ENCODE assay signal across 8 cellular contexts in genomic region chr1:231161711-231162299, GRCh38. TPM values are rescaled to one million over a fixed set of nuclear protein-coding genes. Genes with fewer than 3 reads are reported as not detected.
DNase-seq lines count a peak whose midpoint lies in the region; ATAC-seq and TF ChIP-seq lines count a peak whose summit lies in the region.

TSS of gene TRIM67 (plus strand) at chr1:231162058. CDS start at chr1:231162970, 912 bp downstream.

- peak; percentile 47 for DNase-seq in NCI-H2196 treated with DMSO at 0.1 percent for 48 hours (lab: John Stamatoyannopoulos, UW; ENCODE audit: unreplicated experiment)
- no peak for DNase-seq in coronary artery (ENCODE audit: low spot score)
- peak; percentile 42 for DNase-seq in myocyte (ENCODE audit: low read depth)
- no peak for DNase-seq in islet precursor cell

- H3K27ac ChIP-seq in coronary artery, result no peak within 1 kb of the TSS

- ATAC-seq in HG02571 (IDR thresholded peaks at IDR 0.05; ENCODE audit: unreplicated experiment) (no peak), GM21786 (IDR thresholded peaks at IDR 0.05; ENCODE audit: unreplicated experiment) (no peak), GM21360 (IDR thresholded peaks at IDR 0.05; ENCODE audit: unreplicated experiment) (no peak)

- peak within 1 kb of the TSS; percentile 14; the same call in 1 of the 2 replicates for H3K4me3 ChIP-seq in GM08714 (ENCODE audit: low read length)
- H3K4me3 ChIP-seq in coronary artery, result peak within 1 kb of the TSS; percentile 68

- TF ChIP-seq CTCF in coronary artery (IDR thresholded peaks at IDR 0.05), result no peak

RNA-seq across cellular contexts. Expression of gene TRIM67, which starts in this region (rescaled TPM):
- not detected in 2 replicates for total RNA-seq in myocyte
- not detected for polyA plus RNA-seq in myocyte (2012)

Comparison
In these comparisons a context has a peak if more than half of its experiments do, and no peak if none do; other contexts are left out.
1. Peak in DNase-seq in myocyte; RNA of the gene not detected or under 1 TPM.